In the genomic region with DNA sequence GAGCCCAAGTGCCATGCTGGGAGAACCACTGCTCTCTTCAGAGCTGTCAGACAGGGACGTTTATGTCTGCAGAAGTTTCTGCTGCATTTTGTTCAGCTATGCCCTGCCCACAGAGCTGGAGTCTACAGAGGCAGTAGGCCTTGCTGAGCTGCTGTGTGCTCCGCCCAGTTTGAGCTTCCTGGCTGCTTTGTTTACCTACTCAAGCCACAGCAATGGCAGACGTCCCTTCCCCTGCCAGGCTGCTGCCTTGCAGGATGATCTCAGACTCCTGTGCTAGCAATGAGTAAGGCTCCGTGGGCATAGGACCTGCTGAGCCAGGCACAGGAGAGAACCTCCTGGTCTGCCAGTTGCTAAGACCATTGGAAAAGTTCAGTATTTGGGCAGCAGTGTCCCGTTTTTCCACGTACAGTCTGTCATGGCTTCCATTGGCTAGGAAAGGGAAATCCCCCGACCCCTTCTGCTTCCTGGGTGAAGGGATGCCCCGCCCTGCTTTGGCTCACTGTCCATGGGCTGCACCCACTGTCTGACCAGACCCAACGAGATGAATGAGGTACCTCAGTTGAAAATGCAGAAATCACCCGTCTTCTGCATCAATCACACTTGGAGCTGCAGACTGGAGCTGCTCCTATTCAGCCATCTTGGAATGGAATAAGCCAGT, we compare ENCODE assay signal across 22 cellular contexts. TPM values are rescaled to one million over a fixed set of nuclear protein-coding genes. Genes with fewer than 3 reads are reported as not detected.
DNase-seq lines count a peak whose midpoint lies in the region; FAIRE-seq and TF ChIP-seq lines count a peak whose summit lies in the region.
"Had no signal": no experiment of that assay in that cellular context is flagged by ENCODE, and none has a peak within 500 bp of the region (broad histone marks: within the 10 kb centered on the region; RNA-seq: fewer than 3 reads in every experiment).

No MANE protein-coding gene starts in this region.

- no peaks in the 10 kb centered on the region for H3K4me1 ChIP-seq in neuronal stem cell (ENCODE audit: control insufficient read depth in 2 of 2, insufficient read depth in 1 of 2, low read depth in 1 of 2, low read length in 2 of 2)
- no peaks in the 10 kb centered on the region for H3K4me1 ChIP-seq in trophoblast cell (ENCODE audit: control insufficient read depth in 1 of 2, insufficient read depth in 2 of 2, low read length in 2 of 2)
- H3K4me1 ChIP-seq: SJSA1 had no signal

- peak; percentile 68 for DNase-seq in DMS53 treated with DMSO at 0.1 percent for 48 hours (lab: John Stamatoyannopoulos, UW; ENCODE audit: unreplicated experiment)
- DNase-seq in Jurkat, Clone E6-1 (ENCODE audit: low read depth, low spot score): peak; percentile 24
- peak; percentile 82 for DNase-seq in bronchial epithelial cell (ENCODE audit: low read depth)
- DNase-seq in neuronal stem cell (ENCODE audit: low spot score): no peak
- no peak for DNase-seq in RCC 7860 (ENCODE audit: low spot score)
- DNase-seq in trophoblast cell: no peak
- DNase-seq in stimulated activated CD4-positive, alpha-beta T cell treated with anti-CD3 and anti-CD28 coated beads, Interleukin-4, amount 100 ng/mL, for 4 hours: no peak
- DNase-seq: ACHN, AML-193, COR-L47, HCEC 1CT, Karpas-422, NCI-H1105 treated with DMSO at 0.1 percent for 48 hours, NCI-H1694 treated with DMSO at 0.1 percent for 48 hours, NCI-H2171, NCI-H446, NCI-H69, OCI-M1, SW 1271 had no signal

- H3K27ac ChIP-seq in neuronal stem cell (replicated peaks; ENCODE audit: low read length) (no peak overlapping the region), trophoblast cell (ENCODE audit: low read depth, low read length) (no peak overlapping the region)
- H3K27ac ChIP-seq: SJSA1 had no signal

- no peaks in the 10 kb centered on the region for H3K79me2 ChIP-seq in trophoblast cell (ENCODE audit: control insufficient read depth, insufficient read depth, low read length, poor library complexity)

- H3K14ac ChIP-seq in neuronal stem cell (ENCODE audit: low read length) (peak overlapping the region; percentile 56), trophoblast cell (ENCODE audit: low read length) (no peak overlapping the region)

- no peaks in the 10 kb centered on the region for H3K27me3 ChIP-seq in bronchial epithelial cell (ENCODE audit: control insufficient read depth, insufficient read depth, low read length)
- no peaks in the 10 kb centered on the region for H3K27me3 ChIP-seq in neuronal stem cell (ENCODE audit: control insufficient read depth in 3 of 3, insufficient read depth in 3 of 3, low read depth in 1 of 3, low read length in 3 of 3)
- no peaks in the 10 kb centered on the region for H3K27me3 ChIP-seq in trophoblast cell (ENCODE audit: insufficient read depth, low read length)
- H3K27me3 ChIP-seq: SJSA1 had no signal

- H3K4ac ChIP-seq in neuronal stem cell (ENCODE audit: low read length) (no peak overlapping the region), trophoblast cell (ENCODE audit: low read depth, low read length) (no peak overlapping the region)

- FAIRE-seq in bronchial epithelial cell (lab: Jason Lieb, UNC) (peak; percentile 18), RCC 7860 (lab: Jason Lieb, UNC) (no peak)

- H3K9me3 ChIP-seq in neuronal stem cell (replicated peaks in 1 of 2; ENCODE audit: control insufficient read depth in 2 of 2, insufficient read depth in 1 of 2, low read depth in 1 of 2, low read length in 2 of 2) (no peaks in the 10 kb centered on the region), trophoblast cell (ENCODE audit: insufficient read depth, low read depth, low read length) (peaks cover 2% of the 10 kb centered on the region)
- H3K9me3 ChIP-seq: SJSA1 had no signal

- H3K23ac ChIP-seq in neuronal stem cell (ENCODE audit: low read depth, low read length, poor library complexity) (no peak overlapping the region), trophoblast cell (ENCODE audit: low read length) (no peak overlapping the region)

- H4K8ac ChIP-seq in neuronal stem cell (ENCODE audit: low read depth, low read length) (no peak overlapping the region), trophoblast cell (ENCODE audit: low read depth, low read length) (no peak overlapping the region)

- H2AK5ac ChIP-seq in neuronal stem cell (ENCODE audit: low read depth, low read length) (no peak overlapping the region), trophoblast cell (ENCODE audit: low read length) (no peak overlapping the region)

- no peaks in the 10 kb centered on the region for H3K79me1 ChIP-seq in neuronal stem cell (ENCODE audit: low read depth, low read length)
- H3K79me1 ChIP-seq in trophoblast cell (ENCODE audit: low read length): no peaks in the 10 kb centered on the region

- no peak overlapping the region for H2BK15ac ChIP-seq in neuronal stem cell (ENCODE audit: low read length)

- no peak overlapping the region for H2BK5ac ChIP-seq in neuronal stem cell (ENCODE audit: low read length)
- no peak overlapping the region for H2BK5ac ChIP-seq in trophoblast cell (ENCODE audit: low read depth, low read length, poor library complexity)

- no peaks in the 10 kb centered on the region for H3K36me3 ChIP-seq in bronchial epithelial cell (ENCODE audit: control insufficient read depth, insufficient read depth, low read length)
- no peaks in the 10 kb centered on the region for H3K36me3 ChIP-seq in neuronal stem cell (replicated peaks in 1 of 2; ENCODE audit: control insufficient read depth in 2 of 2, insufficient read depth in 2 of 2, low read length in 2 of 2)
- no peaks in the 10 kb centered on the region for H3K36me3 ChIP-seq in trophoblast cell (ENCODE audit: control insufficient read depth in 1 of 2, insufficient read depth in 2 of 2, low read length in 2 of 2)
- H3K36me3 ChIP-seq: SJSA1 had no signal

- no peak overlapping the region for H3K18ac ChIP-seq in neuronal stem cell (ENCODE audit: low read length)
- H3K18ac ChIP-seq in trophoblast cell (ENCODE audit: low read length): no peak overlapping the region

- H2BK12ac ChIP-seq in neuronal stem cell (ENCODE audit: low read length) (no peak overlapping the region), trophoblast cell (ENCODE audit: low read length) (no peak overlapping the region)

- WGBS in neuronal stem cell (ENCODE audit: extremely low coverage in 2 of 2, insufficient read length in 2 of 2, insufficient replicate concordance in 1 of 2), 2 donors: no CpG with 5 or more reads among the region's 10 CpGs
- no CpG with 5 or more reads among the region's 10 CpGs for WGBS in trophoblast cell (ENCODE audit: extremely low coverage, insufficient coverage, insufficient read length)

- no peak for TF ChIP-seq CTCF in bronchial epithelial cell (IDR thresholded peaks at IDR 0.05; ENCODE audit: insufficient read depth, low read length, severe bottlenecking)

- H2AFZ ChIP-seq in neuronal stem cell (ENCODE audit: low read length) (peak overlapping the region; percentile 68), trophoblast cell (ENCODE audit: insufficient read depth, low read length, poor library complexity) (no peak overlapping the region)

- H3K4me2 ChIP-seq in neuronal stem cell (ENCODE audit: insufficient read depth, low read length, poor library complexity, severe bottlenecking) (no peak overlapping the region), trophoblast cell (ENCODE audit: low read length) (no peak overlapping the region)

- H2BK120ac ChIP-seq in neuronal stem cell (ENCODE audit: low read depth, low read length) (no peak overlapping the region), trophoblast cell (ENCODE audit: insufficient read depth, low read length, poor library complexity) (no peak overlapping the region)

- H4K91ac ChIP-seq in neuronal stem cell (ENCODE audit: low read depth, low read length, poor library complexity) (no peak overlapping the region), trophoblast cell (ENCODE audit: low read depth, low read length) (no peak overlapping the region)

- H4K12ac ChIP-seq in trophoblast cell (ENCODE audit: low read depth, low read length): no peak overlapping the region

- H3K9ac ChIP-seq in neuronal stem cell (ENCODE audit: low read depth, low read length, poor library complexity) (no peak overlapping the region), trophoblast cell (ENCODE audit: low read length) (no peak overlapping the region)

- no peak overlapping the region for H3K4me3 ChIP-seq in Jurkat, Clone E6-1 (ENCODE audit: low read length)
- H3K4me3 ChIP-seq in bronchial epithelial cell (ENCODE audit: low read depth, low read length) (no peak overlapping the region), neuronal stem cell (ENCODE audit: low read length in 2 of 2) (no peak overlapping the region), trophoblast cell (ENCODE audit: low read depth, low read length) (no peak overlapping the region)
- H3K4me3 ChIP-seq: SJSA1 had no signal

RNA-seq across cellular contexts. Expression of gene CYP4B1, which starts 31.9 kb away (rescaled TPM):
- not detected for polyA plus RNA-seq in Jurkat, Clone E6-1 (2012; ENCODE audit: insufficient read depth, insufficient read length)
- total RNA-seq in bronchial epithelial cell: 3.6 TPM in 1 of 2 replicates, not detected in the other
- polyA plus RNA-seq in neuronal stem cell (2013, experiment 1 of 2): not detected
- polyA plus RNA-seq in neuronal stem cell (2013, experiment 2 of 2): not detected
- polyA plus RNA-seq in trophoblast cell (2013): 0.06 and 0.07 TPM in 2 replicates
- total RNA-seq: G401, SJSA1 had no signal
- polyA plus RNA-seq: CD14-positive monocyte had no signal

Comparison
In these comparisons a context has a peak if more than half of its experiments do, and no peak if none do; other contexts are left out.
1. DNase-seq: peak in DMS53 treated with DMSO at 0.1 percent for 48 hours (single experiment), Jurkat, Clone E6-1 (single experiment) and bronchial epithelial cell (single experiment); none in neuronal stem cell (single experiment), RCC 7860 (single experiment), trophoblast cell (0 of 2) and stimulated activated CD4-positive, alpha-beta T cell treated with anti-CD3 and anti-CD28 coated beads, Interleukin-4, amount 100 ng/mL, for 4 hours (0 of 2).